Comparison of ENCODE assay signal across 8 cellular contexts in the genomic region with DNA sequence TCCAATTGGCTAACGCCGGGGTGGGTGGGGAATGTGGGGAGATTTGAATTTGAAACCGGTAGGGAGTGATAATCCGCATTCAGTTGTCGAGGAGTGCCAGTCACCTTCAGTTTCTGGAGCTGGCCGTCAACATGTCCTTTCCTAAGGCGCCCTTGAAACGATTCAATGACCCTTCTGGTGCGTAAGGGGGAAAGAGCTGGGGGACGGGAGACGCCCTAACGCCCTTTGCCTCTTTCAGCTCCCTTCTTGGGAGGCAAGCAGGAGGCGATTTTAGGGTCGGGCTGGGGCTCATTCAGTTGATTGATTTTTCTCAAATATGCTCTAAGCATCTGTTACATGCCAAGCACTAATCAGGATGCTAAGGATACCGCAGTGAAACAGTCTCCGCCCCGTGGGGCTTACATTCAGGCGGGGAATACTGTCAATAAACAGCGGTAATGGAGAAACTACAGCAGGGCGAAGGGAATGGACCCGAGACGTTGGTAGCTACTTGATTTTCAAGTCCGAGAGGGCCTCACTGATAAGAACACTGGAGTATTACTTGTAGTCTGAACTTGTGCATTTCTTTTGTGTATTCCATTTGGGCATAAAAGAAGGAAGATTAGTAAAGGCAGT. TPM values are rescaled to one million over a fixed set of nuclear protein-coding genes. Genes with fewer than 3 reads are reported as not detected.
DNase-seq lines count a peak whose midpoint lies in the region; ATAC-seq, FAIRE-seq and TF ChIP-seq lines count a peak whose summit lies in the region.

A gene with protein sequence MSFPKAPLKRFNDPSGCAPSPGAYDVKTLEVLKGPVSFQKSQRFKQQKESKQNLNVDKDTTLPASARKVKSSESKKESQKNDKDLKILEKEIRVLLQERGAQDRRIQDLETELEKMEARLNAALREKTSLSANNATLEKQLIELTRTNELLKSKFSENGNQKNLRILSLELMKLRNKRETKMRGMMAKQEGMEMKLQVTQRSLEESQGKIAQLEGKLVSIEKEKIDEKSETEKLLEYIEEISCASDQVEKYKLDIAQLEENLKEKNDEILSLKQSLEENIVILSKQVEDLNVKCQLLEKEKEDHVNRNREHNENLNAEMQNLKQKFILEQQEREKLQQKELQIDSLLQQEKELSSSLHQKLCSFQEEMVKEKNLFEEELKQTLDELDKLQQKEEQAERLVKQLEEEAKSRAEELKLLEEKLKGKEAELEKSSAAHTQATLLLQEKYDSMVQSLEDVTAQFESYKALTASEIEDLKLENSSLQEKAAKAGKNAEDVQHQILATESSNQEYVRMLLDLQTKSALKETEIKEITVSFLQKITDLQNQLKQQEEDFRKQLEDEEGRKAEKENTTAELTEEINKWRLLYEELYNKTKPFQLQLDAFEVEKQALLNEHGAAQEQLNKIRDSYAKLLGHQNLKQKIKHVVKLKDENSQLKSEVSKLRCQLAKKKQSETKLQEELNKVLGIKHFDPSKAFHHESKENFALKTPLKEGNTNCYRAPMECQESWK (plus strand): TSS at position 71 of the 615 bp plus-strand sequence. CDS start 61 bp downstream, at position 132.

- H3K36me3 Mint-ChIP-seq in CD4-positive, alpha-beta memory T cell = peaks cover 9 to 15% of the 10 kb centered on the region in 2 donors

- H3K27me3 Mint-ChIP-seq in CD4-positive, alpha-beta memory T cell = no peaks in the 10 kb centered on the region

- FAIRE-seq in bronchial epithelial cell (lab: Jason Lieb, UNC) = peak; percentile 82

- H3K27ac ChIP-seq in CD4-positive, alpha-beta memory T cell (ENCODE audit: low read depth, low read length) = peak within 1 kb of the TSS; percentile 96
- peak within 1 kb of the TSS; percentile 95 to 96 for H3K27ac ChIP-seq in mucosa of rectum (ENCODE audit: low read depth in 2 of 2, low read length in 2 of 2)

- peak within 1 kb of the TSS; percentile 94 to 99 (median 96) for H3K4me3 Mint-ChIP-seq in CD4-positive, alpha-beta memory T cell

- H3K27me3 ChIP-seq in CD4-positive, alpha-beta memory T cell (ENCODE audit: insufficient read depth, low read length) = no peaks in the 10 kb centered on the region
- no peaks in the 10 kb centered on the region for H3K27me3 ChIP-seq in bronchial epithelial cell (ENCODE audit: control insufficient read depth, insufficient read depth, low read length)
- no peaks in the 10 kb centered on the region for H3K27me3 ChIP-seq in mucosa of rectum (ENCODE audit: control insufficient read depth in 2 of 2, insufficient read depth in 2 of 2, low read length in 2 of 2)

- peak within 1 kb of the TSS; percentile 87 for H3K9ac ChIP-seq in mucosa of rectum (ENCODE audit: low read depth in 1 of 2, low read length in 2 of 2)

- no peaks in the 10 kb centered on the region for H3K9me3 ChIP-seq in CD4-positive, alpha-beta memory T cell (ENCODE audit: control insufficient read depth in 1 of 2, low read length in 2 of 2)
- H3K9me3 ChIP-seq in mucosa of rectum (ENCODE audit: control insufficient read depth in 2 of 2, low read length in 2 of 2) = no peaks in the 10 kb centered on the region

- peaks cover 24 to 57% (median 39%) of the 10 kb centered on the region in 4 donors for H3K4me1 Mint-ChIP-seq in CD4-positive, alpha-beta memory T cell

- peak; percentile 0 for ATAC-seq in GM18873 (IDR thresholded peaks at IDR 0.05; ENCODE audit: low FRiP score, unreplicated experiment)
- ATAC-seq in GM21576 (IDR thresholded peaks at IDR 0.05; ENCODE audit: unreplicated experiment) = no peak

- peaks cover 3% of the 10 kb centered on the region for H3K36me3 ChIP-seq in CD4-positive, alpha-beta memory T cell (ENCODE audit: insufficient read depth, low read length)
- H3K36me3 ChIP-seq in bronchial epithelial cell (ENCODE audit: control insufficient read depth, insufficient read depth, low read length) = no peaks in the 10 kb centered on the region
- peaks cover 3% of the 10 kb centered on the region in 2 donors for H3K36me3 ChIP-seq in mucosa of rectum (ENCODE audit: control insufficient read depth in 2 of 2, insufficient read depth in 2 of 2, low read length in 2 of 2)

- H3K4me3 ChIP-seq in CD4-positive, alpha-beta memory T cell (ENCODE audit: low read length in 2 of 2) = peak within 1 kb of the TSS; percentile 68 to 99
- H3K4me3 ChIP-seq in bronchial epithelial cell (ENCODE audit: low read depth, low read length) = peak within 1 kb of the TSS; percentile 75
- H3K4me3 ChIP-seq in mucosa of rectum (ENCODE audit: low read length in 2 of 2) = peak within 1 kb of the TSS; percentile 88 to 91

- H3K4me1 ChIP-seq in CD4-positive, alpha-beta memory T cell (ENCODE audit: insufficient read depth, low read length) = peaks cover 50% of the 10 kb centered on the region
- H3K4me1 ChIP-seq in mucosa of rectum (ENCODE audit: control insufficient read depth in 2 of 2, insufficient read depth in 2 of 2, low read length in 2 of 2) = peaks cover 12 to 17% of the 10 kb centered on the region in 2 donors

- POLR2A ChIA-PET in CD4-positive, alpha-beta memory T cell (lab: Charles Lee; ENCODE audit: partially characterized antibody) = interaction anchor here (0.9 to 7.0 kb wide), 12 partner anchors 8 to 52 kb away, joined by 3 to 257 read pairs (median 6); partner anchors contain the start of genes CCNG1 and MAT2B

- TF ChIP-seq CTCF in bronchial epithelial cell (IDR thresholded peaks at IDR 0.05; ENCODE audit: insufficient read depth, low read length, severe bottlenecking) = no peak

- CTCF ChIA-PET in CD4-positive, alpha-beta memory T cell (lab: Charles Lee; ENCODE audit: partially characterized antibody) = interaction anchor here (0.7 to 6.4 kb wide), 11 partner anchors 10 to 52 kb away, joined by 3 to 63 read pairs (median 6); partner anchors contain the start of genes CCNG1 and MAT2B

- intact Hi-C loops in CD4-positive, alpha-beta memory T cell (cut with micrococcal nuclease) = loop anchor here (1.0 kb wide), 3 partner anchors 13 to 45 kb away; partner anchors contain the start of genes CCNG1 and MAT2B

- peaks cover 0 to 5% (median 0%) of the 10 kb centered on the region in 8 donors for H3K9me3 Mint-ChIP-seq in CD4-positive, alpha-beta memory T cell

- peak in 2 of 5 donors; percentile 10 to 44 for DNase-seq in CD4-positive, alpha-beta memory T cell
- DNase-seq in NCI-H82 (lab: John Stamatoyannopoulos, UW) (peak; percentile 89), bronchial epithelial cell (ENCODE audit: low read depth) (peak; percentile 31), amniotic stem cell (lab: John Stamatoyannopoulos, UW) (no peak)
- DNase-seq in activated CD8-positive, alpha-beta memory T cell treated with anti-CD3 and anti-CD28 coated beads for 24 hours = no peak

- peak within 1 kb of the TSS; percentile 98 to 100 (median 99) for H3K27ac Mint-ChIP-seq in CD4-positive, alpha-beta memory T cell

RNA-seq across cellular contexts. Expression of the gene that starts here (rescaled TPM):
- under 1 TPM; 0.11 to 0.15 TPM for total RNA-seq in CD4-positive, alpha-beta memory T cell
- polyA plus RNA-seq in CD4-positive, alpha-beta memory T cell = under 1 TPM in 1 of 2 donors, not detected in 1; 0.42 TPM
- 0.53 and 1.4 TPM in 2 replicates for total RNA-seq in bronchial epithelial cell

Comparison
In these comparisons a context has a peak if more than half of its experiments do, and no peak if none do; other contexts are left out.
1. DNase-seq: peak in NCI-H82 (single experiment) and bronchial epithelial cell (single experiment); none in amniotic stem cell (single experiment) and activated CD8-positive, alpha-beta memory T cell treated with anti-CD3 and anti-CD28 coated beads for 24 hours (single experiment).
2. Peak in every context shown above with its lines, with median percentiles within 50 percentile points of each other: H3K4me3 ChIP-seq.